Comparison of ENCODE assay signal across 7 cellular contexts in the genomic region with DNA sequence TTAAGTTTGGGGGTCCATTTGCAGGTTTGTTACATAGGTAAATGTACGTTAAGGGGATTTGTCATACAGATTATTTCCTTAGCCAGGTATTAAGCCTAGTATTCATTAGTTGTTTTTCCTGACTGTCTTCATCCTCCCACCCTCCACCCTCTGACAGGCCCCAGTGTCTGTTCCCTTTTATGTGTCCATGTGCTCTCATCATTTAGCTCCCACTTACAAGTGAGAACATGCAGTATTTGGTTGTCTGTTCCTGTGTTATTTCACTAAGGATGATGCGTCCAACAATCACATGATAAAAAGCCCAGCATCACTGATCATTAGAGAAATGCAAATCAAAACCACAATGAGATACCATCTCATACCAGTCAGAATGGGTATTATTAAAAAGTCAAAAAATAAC. TPM values are rescaled to one million over a fixed set of nuclear protein-coding genes. Genes with fewer than 3 reads are reported as not detected.
"Had no signal": no experiment of that assay in that cellular context is flagged by ENCODE, and none has a peak within 500 bp of the region (broad histone marks: within the 10 kb centered on the region; RNA-seq: fewer than 3 reads in every experiment).

No MANE protein-coding gene starts in this region.

RNA-seq across cellular contexts. Expression of a gene that starts 58.4 kb away (rescaled TPM):
- total RNA-seq: GM23338, H1, H7, HFFc6, HT1080, IMR-90, K562 had no signal
- polyA plus RNA-seq: GM23338, H1, IMR-90, K562 had no signal
